ENCODE assay signal across 8 cellular contexts in the genomic region with DNA sequence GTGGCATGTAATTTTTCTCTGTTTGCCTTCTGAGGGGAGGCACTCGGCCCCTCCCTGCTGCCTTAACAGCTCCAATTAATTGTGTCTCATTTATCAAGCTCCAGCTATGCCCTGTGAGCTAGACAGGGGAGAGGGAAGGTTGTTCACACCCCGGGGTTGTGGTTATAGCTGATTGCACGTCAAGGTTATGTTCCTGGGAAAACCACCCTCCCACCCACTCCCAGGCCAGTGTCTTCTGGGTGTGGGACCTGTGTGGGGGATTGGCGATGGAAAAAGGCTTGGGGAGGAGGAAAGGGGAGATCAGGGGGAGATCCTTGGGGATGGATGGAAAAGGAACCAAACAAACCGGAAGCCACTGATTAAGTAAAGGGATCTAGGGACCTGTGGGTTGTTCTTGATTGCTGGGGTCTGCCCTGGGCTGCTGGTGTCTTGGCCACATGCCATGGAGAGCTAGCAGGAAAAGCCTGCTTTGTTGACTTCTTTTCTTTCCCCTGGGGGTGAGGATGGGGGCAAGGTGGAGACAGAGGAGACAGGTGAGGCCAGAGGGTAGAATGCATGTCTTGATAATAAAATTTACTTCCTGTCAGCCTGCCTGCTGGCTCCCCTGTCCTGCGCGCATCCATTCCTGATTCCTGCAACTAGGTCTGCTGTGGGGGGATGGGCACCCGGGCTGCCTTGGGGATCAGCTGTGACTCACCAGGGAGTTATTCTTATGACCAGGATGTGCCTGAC. TPM values are rescaled to one million over a fixed set of nuclear protein-coding genes. Genes with fewer than 3 reads are reported as not detected.
DNase-seq lines count a peak whose midpoint lies in the region; ATAC-seq and TF ChIP-seq lines count a peak whose summit lies in the region.

No MANE protein-coding gene starts in this region.

- H3K4me3 ChIP-seq in cardiac fibroblast (replicated peaks in 1 of 2; ENCODE audit: low read depth in 2 of 2, low read length in 2 of 2) (no peak overlapping the region), kidney epithelial cell (ENCODE audit: low read depth, low read length) (no peak overlapping the region)

- H3K4me3 Mint-ChIP-seq in Calu3 (ENCODE audit: low read depth, unreplicated experiment) = no peak overlapping the region

- BruUV-seq in Calu3 (replicated peaks; lab: Mats Ljungman, UMichigan) = no TSS peak

- intact Hi-C loops in Calu3 (cut with micrococcal nuclease; ENCODE audit: unreplicated experiment) = loop anchor here (10.0 kb wide), 2 partner anchors 89 to 141 kb away; no protein-coding TSS in a partner anchor

- no peaks in the 10 kb centered on the region for H3K27me3 Mint-ChIP-seq in Calu3 (ENCODE audit: unreplicated experiment)

- H3K36me3 ChIP-seq in kidney epithelial cell (ENCODE audit: control insufficient read depth, insufficient read depth, low read length) = no peaks in the 10 kb centered on the region

- DNase-seq in Calu3 (peak; percentile 91), SK-N-DZ (ENCODE audit: low spot score) (peak; percentile 64), cardiac fibroblast (ENCODE audit: low read depth in 2 of 2) (peak; percentile 88), kidney epithelial cell (ENCODE audit: low read depth) (peak; percentile 95)
- peak; percentile 57 for DNase-seq in stimulated activated CD4-positive, alpha-beta T cell treated with anti-CD3 and anti-CD28 coated beads, Interleukin-1b, Interleukin-23, amount 100 ng/mL, for 48 hours

- H3K9me3 Mint-ChIP-seq in Calu3 (ENCODE audit: low read depth, unreplicated experiment) = no peaks in the 10 kb centered on the region

- H3K4me1 Mint-ChIP-seq in Calu3 (ENCODE audit: low read depth, unreplicated experiment) = peaks cover 19% of the 10 kb centered on the region

- TF ChIP-seq EP300 in Ishikawa (IDR thresholded peaks at IDR 0.05; ENCODE audit: borderline replicate concordance) = peak; percentile 68

- CTCF ChIA-PET in Calu3 (lab: Charles Lee) = interaction anchor here (0.5 to 0.6 kb wide), 2 partner anchors 20 to 1596 kb away, joined by 3 to 4 read pairs; a partner anchor contains a TSS

- ATAC-seq in HG03175 (IDR thresholded peaks at IDR 0.05; ENCODE audit: unreplicated experiment) (no peak), GM19023 (IDR thresholded peaks at IDR 0.05; ENCODE audit: unreplicated experiment) (no peak)

- no peaks in the 10 kb centered on the region for H3K36me3 Mint-ChIP-seq in Calu3 (ENCODE audit: insufficient read depth, unreplicated experiment)

- 0 out of 2 replicates have a peak, but pooled peaks have one; percentile 7 for TF ChIP-seq RAD21 in Ishikawa (IDR thresholded peaks at IDR 0.05; ENCODE audit: low read depth)

- no peak for TF ChIP-seq CTCF in Calu3 (IDR thresholded peaks at IDR 0.05; ENCODE audit: unreplicated experiment)
- no peak for TF ChIP-seq CTCF in cardiac fibroblast (IDR thresholded peaks at IDR 0.05; ENCODE audit: low read depth, low read length)
- no peak for TF ChIP-seq CTCF in kidney epithelial cell (IDR thresholded peaks at IDR 0.05; ENCODE audit: insufficient read depth, low read length, poor library complexity, severe bottlenecking)

- no peaks in the 10 kb centered on the region for H3K27me3 ChIP-seq in kidney epithelial cell (ENCODE audit: control insufficient read depth, insufficient read depth, low read length)

- H3K27ac Mint-ChIP-seq in Calu3 (ENCODE audit: unreplicated experiment) = peak overlapping the region; percentile 69

TF ChIP-seq in Ishikawa, 13 proteins besides CTCF, POLR2A, EP300 and RAD21:
- TF ChIP-seq, protein P1, sequence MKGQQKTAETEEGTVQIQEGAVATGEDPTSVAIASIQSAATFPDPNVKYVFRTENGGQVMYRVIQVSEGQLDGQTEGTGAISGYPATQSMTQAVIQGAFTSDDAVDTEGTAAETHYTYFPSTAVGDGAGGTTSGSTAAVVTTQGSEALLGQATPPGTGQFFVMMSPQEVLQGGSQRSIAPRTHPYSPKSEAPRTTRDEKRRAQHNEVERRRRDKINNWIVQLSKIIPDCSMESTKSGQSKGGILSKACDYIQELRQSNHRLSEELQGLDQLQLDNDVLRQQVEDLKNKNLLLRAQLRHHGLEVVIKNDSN (IDR thresholded peaks at IDR 0.05) = no peak
- TF ChIP-seq NFIC (IDR thresholded peaks at IDR 0.05) = peak; percentile 85
- TF ChIP-seq TEAD4 (IDR thresholded peaks at IDR 0.05) = peak; percentile 91
- no peak for TF ChIP-seq EGR1 (IDR thresholded peaks at IDR 0.05)
- TF ChIP-seq YY1 (IDR thresholded peaks at IDR 0.05; ENCODE audit: low read depth) = no peak
- TF ChIP-seq TAF1 (IDR thresholded peaks at IDR 0.05; ENCODE audit: low read depth) = peak; percentile 61
- TF ChIP-seq TCF12 (IDR thresholded peaks at IDR 0.05; ENCODE audit: low read depth) = peak; percentile 87
- TF ChIP-seq, protein P2, sequence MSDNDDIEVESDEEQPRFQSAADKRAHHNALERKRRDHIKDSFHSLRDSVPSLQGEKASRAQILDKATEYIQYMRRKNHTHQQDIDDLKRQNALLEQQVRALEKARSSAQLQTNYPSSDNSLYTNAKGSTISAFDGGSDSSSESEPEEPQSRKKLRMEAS (IDR thresholded peaks at IDR 0.05) = peak; percentile 55
- TF ChIP-seq FOXM1 (IDR thresholded peaks at IDR 0.05; ENCODE audit: borderline replicate concordance, low read depth) = peak; percentile 48; the same call in 1 of the 2 replicates
- peak; percentile 58; the same call in 1 of the 2 replicates for TF ChIP-seq ZBTB7A (IDR thresholded peaks at IDR 0.05; ENCODE audit: low read depth)

RNA-seq across cellular contexts. Expression of a gene that starts 14.1 kb away (rescaled TPM):
- 5.9 and 6.1 TPM in 2 replicates for total RNA-seq in Calu3 (2022)
- polyA plus RNA-seq in SK-N-DZ (2014; cell fraction: cytosol; rRNA removed) = 9.1 and 12.0 TPM in 2 replicates
- polyA plus RNA-seq in SK-N-DZ (2014; cell fraction: nucleus; rRNA removed) = 14.3 and 18.5 TPM in 2 replicates
- 4.1 and 4.7 TPM in 2 replicates for total RNA-seq in kidney epithelial cell
